Comparison of ENCODE assay signal across 22 cellular contexts in genomic region chr7:149198161-149198816, GRCh38. TPM values are rescaled to one million over a fixed set of nuclear protein-coding genes. Genes with fewer than 3 reads are reported as not detected.
A peak's percentile ranks its signal among the peaks of the same experiment; 100 is the strongest.
DNase-seq lines count a peak whose midpoint lies in the region; ATAC-seq, FAIRE-seq and TF ChIP-seq lines count a peak whose summit lies in the region.
"Had no signal": no experiment of that assay in that cellular context is flagged by ENCODE, and none has a peak within 500 bp of the region (broad histone marks: within the 10 kb centered on the region; RNA-seq: fewer than 3 reads in every experiment).

No MANE protein-coding gene starts in this region.

- ATAC-seq in HepG2 (no peak), right lobe of liver (no peak)
- ATAC-seq: HCT116, heart left ventricle, left cardiac atrium, psoas muscle had no signal

- POLR2A ChIA-PET in HepG2 (lab: Yijun Ruan, JAX) = no interaction called here
- POLR2A ChIA-PET in activated CD4-positive, alpha-beta memory T cell treated with anti-CD3 and anti-CD28 coated beads for 36 hours (lab: Charles Lee) = interaction anchor here (1.0 kb wide), 1 partner anchor 12 kb away, joined by 3 read pairs; no protein-coding TSS in a partner anchor

- in situ Hi-C loops in HepG2 (cut with HindIII; ENCODE audit: extremely low pct_ligation_motif_present, low pct_unique_long_range_greater_than_20kb) = no loop called here

- peaks cover 41% of the 10 kb centered on the region for H3K79me2 ChIP-seq in HepG2 (ENCODE audit: insufficient read depth, low read length)

- H3K27ac ChIP-seq in HepG2 (ENCODE audit: extremely low read length, insufficient read depth, low read length) (no peak overlapping the region), right lobe of liver (no peak overlapping the region), epithelial cell of prostate (peak overlapping the region; percentile 94)
- H3K27ac ChIP-seq: BLaER1, heart left ventricle, HL-60, psoas muscle had no signal

- no peaks in the 10 kb centered on the region for H3K9me3 Mint-ChIP-seq in activated CD4-positive, alpha-beta memory T cell treated with anti-CD3 and anti-CD28 coated beads for 36 hours
- H3K9me3 Mint-ChIP-seq: activated naive CD4-positive, alpha-beta T cell treated with anti-CD3 and anti-CD28 coated beads, Interleukin-2, amount 50 U/mL, for 24 hours had no signal

- H3K4me1 Mint-ChIP-seq in activated CD4-positive, alpha-beta memory T cell treated with anti-CD3 and anti-CD28 coated beads for 36 hours (ENCODE audit: low read depth) = peaks cover 59% of the 10 kb centered on the region

- TF ChIP-seq CTCF in HepG2 (CRISPR knock-in tag; IDR thresholded peaks at IDR 0.05) (no peak), right lobe of liver (IDR thresholded peaks at IDR 0.05) (no peak)

- H3K27me3 Mint-ChIP-seq in activated CD4-positive, alpha-beta memory T cell treated with anti-CD3 and anti-CD28 coated beads for 36 hours = no peaks in the 10 kb centered on the region
- H3K27me3 Mint-ChIP-seq: activated naive CD4-positive, alpha-beta T cell treated with anti-CD3 and anti-CD28 coated beads, Interleukin-2, amount 50 U/mL, for 24 hours had no signal

- H3K27ac Mint-ChIP-seq in activated CD4-positive, alpha-beta memory T cell treated with anti-CD3 and anti-CD28 coated beads for 36 hours = peak overlapping the region; percentile 93

- BruUV-seq in HepG2 (replicated peaks; lab: Mats Ljungman, UMichigan) = no TSS peak

- peaks cover 22 to 43% of the 10 kb centered on the region in 2 experiments for H3K36me3 ChIP-seq in HepG2 (replicated peaks in 1 of 2; ENCODE audit: control insufficient read depth in 1 of 2, insufficient read depth in 2 of 2, low read length in 2 of 2)
- peaks cover 0 to 51% (median 16%) of the 10 kb centered on the region in 4 donors for H3K36me3 ChIP-seq in right lobe of liver

- H4K20me1 ChIP-seq in HepG2 (ENCODE audit: insufficient read depth, low read length) = no peaks in the 10 kb centered on the region

- H3K4me3 ChIP-seq in HepG2 (replicated peaks in 1 of 3; ENCODE audit: insufficient read depth in 1 of 3, low read depth in 2 of 3, low read length in 3 of 3) (no peak overlapping the region), right lobe of liver (no peak overlapping the region)
- H3K4me3 ChIP-seq: BLaER1, heart left ventricle, psoas muscle had no signal

- H3K9me3 ChIP-seq in HepG2 (ENCODE audit: low read length) = no peaks in the 10 kb centered on the region
- H3K9me3 ChIP-seq in right lobe of liver = no peaks in the 10 kb centered on the region
- H3K9me3 ChIP-seq: BLaER1, heart left ventricle, psoas muscle had no signal

- TF ChIP-seq POLR2A in HepG2 (IDR thresholded peaks at IDR 0.05; ENCODE audit: insufficient read depth in 1 of 2, low read depth in 2 of 2, low read length in 2 of 2) = no peak
- no peak for TF ChIP-seq POLR2A in right lobe of liver (IDR thresholded peaks at IDR 0.05)

- WGBS in HepG2 (ENCODE audit: low lambda C conversion rate) = 91% methylated on average over 15 of the region's 22 CpGs
- 96% methylated on average over 11 of the region's 22 CpGs for WGBS in right lobe of liver (ENCODE audit: insufficient coverage, low coverage, low lambda C conversion rate, missing lambda C conversion rate)

- H3K4me3 Mint-ChIP-seq in activated CD4-positive, alpha-beta memory T cell treated with anti-CD3 and anti-CD28 coated beads for 36 hours = no peak overlapping the region

- H3K27me3 ChIP-seq in HepG2 (ENCODE audit: control insufficient read depth in 1 of 2, insufficient read depth in 2 of 2, low read length in 2 of 2) (no peaks in the 10 kb centered on the region), right lobe of liver (no peaks in the 10 kb centered on the region)
- H3K27me3 ChIP-seq: BLaER1, heart left ventricle had no signal

- intact Hi-C loops in HepG2 (cut with micrococcal nuclease; ENCODE audit: unreplicated experiment) (loop anchor here (5.0 kb wide), 1 partner anchor 39 kb away; the partner anchor contains the start of gene ZNF212), right lobe of liver (cut with DNase I) (no loop called here)
- intact Hi-C loops in activated CD4-positive, alpha-beta memory T cell treated with anti-CD3 and anti-CD28 coated beads for 36 hours (cut with micrococcal nuclease) = loop anchor here (5.0 kb wide), 1 partner anchor 71 kb away; the partner anchor contains the start of gene ZNF425

- DNase-seq in HepG2 (ENCODE audit: low spot score) (no peak), right lobe of liver (no peak), epithelial cell of prostate (ENCODE audit: low read depth, low spot score) (no peak), mucosa of gallbladder (ENCODE audit: low spot score) (no peak), Kasumi-1 (lab: John Stamatoyannopoulos, UW) (no peak), NCI-H187 treated with DMSO at 0.1 percent for 48 hours (lab: John Stamatoyannopoulos, UW) (no peak)
- DNase-seq in activated CD4-positive, alpha-beta memory T cell treated with anti-CD3 and anti-CD28 coated beads for 36 hours = no peak
- DNase-seq: EL, heart left ventricle, left cardiac atrium, NCI-H1105 treated with DMSO at 0.1 percent for 48 hours, NCI-H2029 treated with DMSO at 0.1 percent for 48 hours, NCI-H2227 treated with DMSO at 0.1 percent for 48 hours, NCI-H748 treated with DMSO at 0.1 percent for 48 hours, T-helper 9 cell had no signal

- no peak overlapping the region for H3K4me2 ChIP-seq in HepG2 (ENCODE audit: low read depth, low read length)

- CTCF ChIA-PET in HepG2 (lab: Yijun Ruan, JAX; ENCODE audit: low intra/inter-chr PET ratio, low total read pairs) = no interaction called here
- CTCF ChIA-PET in activated CD4-positive, alpha-beta memory T cell treated with anti-CD3 and anti-CD28 coated beads for 36 hours (lab: Charles Lee) = interaction anchor here (1.4 kb wide), 1 partner anchor 13 kb away, joined by 6 read pairs; no protein-coding TSS in a partner anchor

- peaks cover 23% of the 10 kb centered on the region for H3K4me1 ChIP-seq in HepG2 (ENCODE audit: insufficient read depth, low read length)
- peaks cover 0 to 13% (median 4%) of the 10 kb centered on the region in 4 donors for H3K4me1 ChIP-seq in right lobe of liver

- TF ChIP-seq RAD21 in HepG2 (CRISPR knock-in tag; IDR thresholded peaks at IDR 0.05) = no peak

- H2AFZ ChIP-seq in HepG2 (ENCODE audit: low read length) = no peak overlapping the region

- peaks cover 53% of the 10 kb centered on the region for H3K36me3 Mint-ChIP-seq in activated CD4-positive, alpha-beta memory T cell treated with anti-CD3 and anti-CD28 coated beads for 36 hours

- TF ChIP-seq EP300 in HepG2 (IDR thresholded peaks at IDR 0.05; ENCODE audit: low read depth in 2 of 2, low read length in 2 of 2) (no peak), HepG2 (CRISPR knock-in tag; IDR thresholded peaks at IDR 0.05; ENCODE audit: borderline replicate concordance) (no peak)

- FAIRE-seq in HepG2 (lab: Jason Lieb, UNC) = no peak
- FAIRE-seq: D721Med, urothelium cell line had no signal

- no peak overlapping the region for H3K9ac ChIP-seq in HepG2 (ENCODE audit: insufficient read depth, low read depth, low read length)
- H3K9ac ChIP-seq: BLaER1 had no signal

RNA-seq across cellular contexts. Expression of gene ZNF282, which starts 2.9 kb away (rescaled TPM):
- total RNA-seq in HepG2 (2016; rRNA removed; fragmentation: Illumina TruSeq; extraction: Trizol) (19.3 and 20.9 TPM in 2 replicates), right lobe of liver (10 to 100 TPM in 3 of 6 experiments, 1 to 10 TPM in 3; 7.1 to 13.2 (median 10.0) TPM), mucosa of gallbladder (33.8 TPM)
- total RNA-seq in HepG2 (2016; cell fraction: cytosol; rRNA removed; fragmentation: Illumina TruSeq; extraction: Trizol; ENCODE audit: low read depth) = 2.7 and 2.9 TPM in 2 replicates
- 15.5 and 23.4 TPM in 2 replicates for total RNA-seq in HepG2 (2016; cell fraction: insoluble cytoplasmic fraction; rRNA removed; fragmentation: Illumina TruSeq; extraction: Trizol)
- 7.4 and 7.5 TPM in 2 replicates for total RNA-seq in HepG2 (2016; cell fraction: membrane; rRNA removed; fragmentation: Illumina TruSeq; extraction: Trizol)
- 14.8 and 18.0 TPM in 2 replicates for total RNA-seq in HepG2 (2016; cell fraction: nucleus; rRNA removed; fragmentation: Illumina TruSeq; extraction: Trizol)
- polyA plus RNA-seq in HepG2 (2011; rRNA removed) = 9.1 and 12.5 TPM in 2 replicates
- 8.6 and 11.7 TPM in 2 replicates for polyA plus RNA-seq in HepG2 (2011; cell fraction: cytosol; rRNA removed)
- 18.1 and 20.6 TPM in 2 replicates for polyA plus RNA-seq in HepG2 (2011; cell fraction: nucleus; rRNA removed)
- 12.3 and 12.4 TPM in 2 replicates for polyA plus RNA-seq in HepG2 (2012)
- polyA plus RNA-seq in HepG2 (2016; cell fraction: cytosol; fragmentation: Illumina TruSeq; extraction: Trizol; ENCODE audit: low read depth) = 1.3 and 1.6 TPM in 2 replicates
- polyA plus RNA-seq in HepG2 (2016; cell fraction: insoluble cytoplasmic fraction; fragmentation: Illumina TruSeq; extraction: Trizol; ENCODE audit: low read depth) = 12.4 and 15.3 TPM in 2 replicates
- 2.8 and 3.9 TPM in 2 replicates for polyA plus RNA-seq in HepG2 (2016; cell fraction: membrane; fragmentation: Illumina TruSeq; extraction: Trizol; ENCODE audit: low read depth)
- polyA plus RNA-seq in HepG2 (2016; cell fraction: nucleus; fragmentation: Illumina TruSeq; extraction: Trizol; ENCODE audit: insufficient read depth, low read depth) = 16.8 and 26.8 TPM in 2 replicates
- 25.0 and 32.5 TPM in 2 replicates for polyA minus RNA-seq in HepG2 (2011; rRNA and poly(A)+ RNA removed; ENCODE audit: low replicate concordance)
- polyA minus RNA-seq in HepG2 (2011; cell fraction: cytosol; rRNA and poly(A)+ RNA removed) = 13.9 and 18.6 TPM in 2 replicates
- 38.4 and 52.6 TPM in 2 replicates for polyA minus RNA-seq in HepG2 (2011; cell fraction: nucleus; rRNA and poly(A)+ RNA removed)
- 10 to 100 TPM; 61.7 to 61.9 TPM for total RNA-seq in activated CD4-positive, alpha-beta memory T cell treated with anti-CD3 and anti-CD28 coated beads for 36 hours

RNA-seq across cellular contexts. Expression of gene ZNF212, which starts 41.2 kb away (rescaled TPM):
- 3.8 and 4.3 TPM in 2 replicates for total RNA-seq in HepG2 (2016; rRNA removed; fragmentation: Illumina TruSeq; extraction: Trizol)
- total RNA-seq in HepG2 (2016; cell fraction: cytosol; rRNA removed; fragmentation: Illumina TruSeq; extraction: Trizol; ENCODE audit: low read depth) = 0.40 and 1.1 TPM in 2 replicates
- 3.6 and 4.1 TPM in 2 replicates for total RNA-seq in HepG2 (2016; cell fraction: insoluble cytoplasmic fraction; rRNA removed; fragmentation: Illumina TruSeq; extraction: Trizol)
- 1.9 and 2.0 TPM in 2 replicates for total RNA-seq in HepG2 (2016; cell fraction: membrane; rRNA removed; fragmentation: Illumina TruSeq; extraction: Trizol)
- 3.3 and 4.5 TPM in 2 replicates for total RNA-seq in HepG2 (2016; cell fraction: nucleus; rRNA removed; fragmentation: Illumina TruSeq; extraction: Trizol)
- 2.6 and 3.1 TPM in 2 replicates for polyA plus RNA-seq in HepG2 (2011; rRNA removed)
- 2.1 and 2.3 TPM in 2 replicates for polyA plus RNA-seq in HepG2 (2011; cell fraction: cytosol; rRNA removed)
- 11.2 and 11.6 TPM in 2 replicates for polyA plus RNA-seq in HepG2 (2011; cell fraction: nucleus; rRNA removed)
- 3.9 TPM in 2 replicates for polyA plus RNA-seq in HepG2 (2012)
- polyA plus RNA-seq in HepG2 (2016; cell fraction: cytosol; fragmentation: Illumina TruSeq; extraction: Trizol; ENCODE audit: low read depth) = 0.28 and 0.59 TPM in 2 replicates
- 4.2 and 5.8 TPM in 2 replicates for polyA plus RNA-seq in HepG2 (2016; cell fraction: insoluble cytoplasmic fraction; fragmentation: Illumina TruSeq; extraction: Trizol; ENCODE audit: low read depth)
- 1.0 and 1.3 TPM in 2 replicates for polyA plus RNA-seq in HepG2 (2016; cell fraction: membrane; fragmentation: Illumina TruSeq; extraction: Trizol; ENCODE audit: low read depth)
- 14.2 and 14.5 TPM in 2 replicates for polyA plus RNA-seq in HepG2 (2016; cell fraction: nucleus; fragmentation: Illumina TruSeq; extraction: Trizol; ENCODE audit: insufficient read depth, low read depth)
- polyA minus RNA-seq in HepG2 (2011; rRNA and poly(A)+ RNA removed; ENCODE audit: low replicate concordance) = 4.0 and 4.6 TPM in 2 replicates
- polyA minus RNA-seq in HepG2 (2011; cell fraction: cytosol; rRNA and poly(A)+ RNA removed) = 1.7 and 2.3 TPM in 2 replicates
- polyA minus RNA-seq in HepG2 (2011; cell fraction: nucleus; rRNA and poly(A)+ RNA removed) = 5.2 and 6.1 TPM in 2 replicates
- 1 to 10 TPM; 2.6 to 5.9 (median 4.7) TPM for total RNA-seq in right lobe of liver
- total RNA-seq in activated CD4-positive, alpha-beta memory T cell treated with anti-CD3 and anti-CD28 coated beads for 36 hours = 10 to 100 TPM; 21.5 to 21.9 TPM
- 11.7 TPM for total RNA-seq in mucosa of gallbladder

RNA-seq across cellular contexts. Expression of gene ZNF398, which starts 51.0 kb away (rescaled TPM):
- 8.9 and 10.4 TPM in 2 replicates for total RNA-seq in HepG2 (2016; rRNA removed; fragmentation: Illumina TruSeq; extraction: Trizol)
- total RNA-seq in HepG2 (2016; cell fraction: cytosol; rRNA removed; fragmentation: Illumina TruSeq; extraction: Trizol; ENCODE audit: low read depth) = 14.2 and 15.4 TPM in 2 replicates
- 8.5 and 9.2 TPM in 2 replicates for total RNA-seq in HepG2 (2016; cell fraction: insoluble cytoplasmic fraction; rRNA removed; fragmentation: Illumina TruSeq; extraction: Trizol)
- total RNA-seq in HepG2 (2016; cell fraction: membrane; rRNA removed; fragmentation: Illumina TruSeq; extraction: Trizol) = 6.4 and 7.2 TPM in 2 replicates
- 10.8 and 11.7 TPM in 2 replicates for total RNA-seq in HepG2 (2016; cell fraction: nucleus; rRNA removed; fragmentation: Illumina TruSeq; extraction: Trizol)
- polyA plus RNA-seq in HepG2 (2011; rRNA removed) = 3.0 and 3.4 TPM in 2 replicates
- 1.4 and 1.9 TPM in 2 replicates for polyA plus RNA-seq in HepG2 (2011; cell fraction: cytosol; rRNA removed)
- polyA plus RNA-seq in HepG2 (2011; cell fraction: nucleus; rRNA removed) = 5.8 and 7.1 TPM in 2 replicates
- polyA plus RNA-seq in HepG2 (2012) = 3.2 and 3.4 TPM in 2 replicates
- polyA plus RNA-seq in HepG2 (2016; cell fraction: cytosol; fragmentation: Illumina TruSeq; extraction: Trizol; ENCODE audit: low read depth) = 0.38 and 0.57 TPM in 2 replicates
- 5.1 and 6.1 TPM in 2 replicates for polyA plus RNA-seq in HepG2 (2016; cell fraction: insoluble cytoplasmic fraction; fragmentation: Illumina TruSeq; extraction: Trizol; ENCODE audit: low read depth)
- polyA plus RNA-seq in HepG2 (2016; cell fraction: membrane; fragmentation: Illumina TruSeq; extraction: Trizol; ENCODE audit: low read depth) = 1.7 and 1.9 TPM in 2 replicates
- polyA plus RNA-seq in HepG2 (2016; cell fraction: nucleus; fragmentation: Illumina TruSeq; extraction: Trizol; ENCODE audit: insufficient read depth, low read depth) = 7.1 and 7.4 TPM in 2 replicates
- 23.8 and 53.0 TPM in 2 replicates for polyA minus RNA-seq in HepG2 (2011; rRNA and poly(A)+ RNA removed; ENCODE audit: low replicate concordance)
- 4.0 and 5.1 TPM in 2 replicates for polyA minus RNA-seq in HepG2 (2011; cell fraction: cytosol; rRNA and poly(A)+ RNA removed)
- polyA minus RNA-seq in HepG2 (2011; cell fraction: nucleus; rRNA and poly(A)+ RNA removed) = 17.5 and 21.4 TPM in 2 replicates
- 1 to 10 TPM; 5.3 to 7.9 (median 6.2) TPM for total RNA-seq in right lobe of liver
- 1 to 10 TPM; 8.4 to 9.4 TPM for total RNA-seq in activated CD4-positive, alpha-beta memory T cell treated with anti-CD3 and anti-CD28 coated beads for 36 hours
- 15.3 TPM for total RNA-seq in mucosa of gallbladder

Comparison
In these comparisons a context has a peak if more than half of its experiments do, and no peak if none do; other contexts are left out.
1. intact Hi-C loops: an anchor here in HepG2 (5.0 kb wide) and activated CD4-positive, alpha-beta memory T cell treated with anti-CD3 and anti-CD28 coated beads for 36 hours (5.0 kb wide); none called in right lobe of liver.